ENCODE assay signal across 8 cellular contexts in genomic region chr1:205488074-205488723, GRCh38. TPM values are rescaled to one million over a fixed set of nuclear protein-coding genes. Genes with fewer than 3 reads are reported as not detected.
DNase-seq lines count a peak whose midpoint lies in the region; ATAC-seq and TF ChIP-seq lines count a peak whose summit lies in the region.

No MANE protein-coding gene starts in this region.

- peaks cover 15 to 18% of the 10 kb centered on the region in 2 donors for H3K4me1 Mint-ChIP-seq in natural killer cell treated with Interleukin-12 subunit alpha and Interleukin-12 subunit beta and Interleukin-15 and Interleukin-18, amount 100 ng/mL, for 72 hours (ENCODE audit: low read depth in 2 of 2)

- no peak overlapping the region for H3K4me3 Mint-ChIP-seq in natural killer cell treated with Interleukin-12 subunit alpha and Interleukin-12 subunit beta and Interleukin-15 and Interleukin-18, amount 100 ng/mL, for 72 hours

- ATAC-seq in natural killer cell treated with Interleukin-12 subunit alpha and Interleukin-12 subunit beta and Interleukin-15 and Interleukin-18, amount 100 ng/mL, for 72 hours, result peak; percentile 69 to 81
- no peak for ATAC-seq in HG02840 (IDR thresholded peaks at IDR 0.05; ENCODE audit: low FRiP score, unreplicated experiment)

- no peak overlapping the region for H3K4me3 ChIP-seq in fibroblast of mammary gland (ENCODE audit: control insufficient read depth, low read depth, low read length)

- no peaks in the 10 kb centered on the region for H3K36me3 Mint-ChIP-seq in natural killer cell treated with Interleukin-12 subunit alpha and Interleukin-12 subunit beta and Interleukin-15 and Interleukin-18, amount 100 ng/mL, for 72 hours

- H3K27me3 Mint-ChIP-seq in natural killer cell treated with Interleukin-12 subunit alpha and Interleukin-12 subunit beta and Interleukin-15 and Interleukin-18, amount 100 ng/mL, for 72 hours, result peaks cover 15 to 16% of the 10 kb centered on the region in 2 donors

- DNase-seq in DMS53 treated with DMSO at 0.1 percent for 48 hours (lab: John Stamatoyannopoulos, UW; ENCODE audit: unreplicated experiment) (peak; percentile 80), HT1080 (ENCODE audit: low read depth) (peak; percentile 48), NCI-H82 treated with DMSO at 0.1 percent for 48 hours (lab: John Stamatoyannopoulos, UW; ENCODE audit: unreplicated experiment) (peak; percentile 75), activated T-cell treated with anti-CD3 and anti-CD28 coated beads for 48 hours (ENCODE audit: low read depth) (peak; percentile 35), fibroblast of mammary gland (ENCODE audit: low read depth) (peak; percentile 55), ureter (ENCODE audit: low spot score) (no peak)
- peak; percentile 70 for DNase-seq in natural killer cell treated with Interleukin-12 subunit alpha and Interleukin-12 subunit beta and Interleukin-15 and Interleukin-18, amount 100 ng/mL, for 72 hours (ENCODE audit: low spot score)

- peak overlapping the region in 1 of 2 donors; percentile 72 for H3K27ac Mint-ChIP-seq in natural killer cell treated with Interleukin-12 subunit alpha and Interleukin-12 subunit beta and Interleukin-15 and Interleukin-18, amount 100 ng/mL, for 72 hours

- TF ChIP-seq CTCF in fibroblast of mammary gland (conservative IDR thresholded peaks at IDR 0.05; ENCODE audit: control insufficient read depth, insufficient read depth, low read depth, low read length), result peak; percentile 86

- no peaks in the 10 kb centered on the region for H3K9me3 Mint-ChIP-seq in natural killer cell treated with Interleukin-12 subunit alpha and Interleukin-12 subunit beta and Interleukin-15 and Interleukin-18, amount 100 ng/mL, for 72 hours

RNA-seq across cellular contexts. Expression of gene CDK18, which starts 16.3 kb away (rescaled TPM):
- total RNA-seq in HT1080 (2014; rRNA removed; shearing (Covaris generic)), result 0.87 and 1.7 TPM in 2 replicates
- 2.8 and 2.9 TPM in 2 replicates for polyA plus RNA-seq in HT1080 (2015; cell fraction: cytosol; rRNA removed)
- 4.5 and 8.6 TPM in 2 replicates for polyA plus RNA-seq in HT1080 (2015; cell fraction: nucleus; rRNA removed)
- total RNA-seq in natural killer cell treated with Interleukin-12 subunit alpha and Interleukin-12 subunit beta and Interleukin-15 and Interleukin-18, amount 100 ng/mL, for 72 hours, result under 1 TPM; 0.28 to 0.71 TPM
- 28.6 TPM for total RNA-seq in ureter

RNA-seq across cellular contexts. Expression of gene BLACAT1, which starts 32.4 kb away (rescaled TPM):
- total RNA-seq in HT1080 (2014; rRNA removed; shearing (Covaris generic)), result 0.10 and 0.19 TPM in 2 replicates
- polyA plus RNA-seq in HT1080 (2015; cell fraction: cytosol; rRNA removed), result 0.50 and 0.93 TPM in 2 replicates
- 2.6 and 4.2 TPM in 2 replicates for polyA plus RNA-seq in HT1080 (2015; cell fraction: nucleus; rRNA removed)
- not detected for total RNA-seq in natural killer cell treated with Interleukin-12 subunit alpha and Interleukin-12 subunit beta and Interleukin-15 and Interleukin-18, amount 100 ng/mL, for 72 hours
- 0.16 TPM for total RNA-seq in ureter

Comparison
In these comparisons a context has a peak if more than half of its experiments do, and no peak if none do; other contexts are left out.
1. RNA of gene CDK18, which starts 16.3 kb away (total RNA-seq): 28.6 TPM in ureter (single experiment); 0.87 to 1.7 TPM in HT1080 and 0.28 to 0.71 TPM in natural killer cell treated with Interleukin-12 subunit alpha and Interleukin-12 subunit beta and Interleukin-15 and Interleukin-18, amount 100 ng/mL, for 72 hours; every median in the first group is over 10 times any median in the second.